In the genomic region with DNA sequence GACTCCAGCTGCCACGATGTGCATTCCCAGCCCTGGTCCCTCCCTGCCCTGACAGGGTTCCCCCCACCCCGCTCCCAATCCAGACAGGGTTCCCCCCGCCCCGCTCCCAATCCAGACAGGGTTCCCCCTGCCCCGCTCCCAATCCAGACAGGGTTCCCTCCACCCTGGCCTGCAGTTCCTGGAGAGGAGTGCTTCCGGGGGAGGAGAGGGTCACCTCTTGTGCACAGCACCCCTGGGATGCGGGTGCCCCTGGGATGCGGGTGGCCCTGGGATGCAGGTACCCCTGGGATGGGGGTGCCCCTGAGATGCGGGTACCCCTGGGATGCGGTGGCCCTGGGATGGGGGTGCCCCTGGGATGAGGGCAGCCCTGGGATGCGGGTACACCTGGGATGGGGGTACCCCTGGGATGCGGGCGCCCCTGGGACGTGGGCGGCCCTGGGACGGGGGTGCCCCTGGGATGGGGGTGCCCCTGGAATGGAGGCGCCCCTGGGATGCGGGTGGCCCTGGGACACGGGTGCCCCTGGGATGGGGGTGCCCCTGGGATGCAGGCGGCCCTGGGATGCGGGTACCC, we compare ENCODE assay signal across 1 cellular context.
TF ChIP-seq lines count a peak whose summit lies in the region.

No MANE protein-coding gene starts in this region.

TF ChIP-seq in HCT116, 20 proteins besides CTCF, POLR2A, EP300 and RAD21:
- TF ChIP-seq EGR1 (IDR thresholded peaks at IDR 0.05; ENCODE audit: low read depth) (no peak), SP1 (IDR thresholded peaks at IDR 0.05; ENCODE audit: low read depth) (no peak), TCF7L2 (IDR thresholded peaks at IDR 0.05; ENCODE audit: borderline replicate concordance, extremely low read depth, insufficient read depth, insufficient read length) (no peak), ZFX (IDR thresholded peaks at IDR 0.05) (no peak), CEBPB (IDR thresholded peaks at IDR 0.05; ENCODE audit: low read depth) (no peak), FOSL1 (IDR thresholded peaks at IDR 0.05; ENCODE audit: low read depth) (no peak), EZH2 (IDR thresholded peaks at IDR 0.05) (no peak), POLR2AphosphoS5 (IDR thresholded peaks at IDR 0.05; ENCODE audit: low read depth, low read length) (no peak), SIN3A (IDR thresholded peaks at IDR 0.05; ENCODE audit: low read depth) (no peak), JUND (IDR thresholded peaks at IDR 0.05) (no peak), ELF1 (IDR thresholded peaks at IDR 0.05; ENCODE audit: borderline replicate concordance, low read depth) (no peak), YY1 (IDR thresholded peaks at IDR 0.05; ENCODE audit: extremely low read depth, insufficient replicate concordance, low read depth, low read length) (no peak), EZH2phosphoT487 (IDR thresholded peaks at IDR 0.05; ENCODE audit: borderline replicate concordance) (no peak), CBX3 (IDR thresholded peaks at IDR 0.05; ENCODE audit: low read depth) (no peak), SRF (IDR thresholded peaks at IDR 0.05; ENCODE audit: low read depth) (no peak)
- TF ChIP-seq, protein P1, sequence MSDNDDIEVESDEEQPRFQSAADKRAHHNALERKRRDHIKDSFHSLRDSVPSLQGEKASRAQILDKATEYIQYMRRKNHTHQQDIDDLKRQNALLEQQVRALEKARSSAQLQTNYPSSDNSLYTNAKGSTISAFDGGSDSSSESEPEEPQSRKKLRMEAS (IDR thresholded peaks at IDR 0.05), result no peak
- TF ChIP-seq, protein P2, sequence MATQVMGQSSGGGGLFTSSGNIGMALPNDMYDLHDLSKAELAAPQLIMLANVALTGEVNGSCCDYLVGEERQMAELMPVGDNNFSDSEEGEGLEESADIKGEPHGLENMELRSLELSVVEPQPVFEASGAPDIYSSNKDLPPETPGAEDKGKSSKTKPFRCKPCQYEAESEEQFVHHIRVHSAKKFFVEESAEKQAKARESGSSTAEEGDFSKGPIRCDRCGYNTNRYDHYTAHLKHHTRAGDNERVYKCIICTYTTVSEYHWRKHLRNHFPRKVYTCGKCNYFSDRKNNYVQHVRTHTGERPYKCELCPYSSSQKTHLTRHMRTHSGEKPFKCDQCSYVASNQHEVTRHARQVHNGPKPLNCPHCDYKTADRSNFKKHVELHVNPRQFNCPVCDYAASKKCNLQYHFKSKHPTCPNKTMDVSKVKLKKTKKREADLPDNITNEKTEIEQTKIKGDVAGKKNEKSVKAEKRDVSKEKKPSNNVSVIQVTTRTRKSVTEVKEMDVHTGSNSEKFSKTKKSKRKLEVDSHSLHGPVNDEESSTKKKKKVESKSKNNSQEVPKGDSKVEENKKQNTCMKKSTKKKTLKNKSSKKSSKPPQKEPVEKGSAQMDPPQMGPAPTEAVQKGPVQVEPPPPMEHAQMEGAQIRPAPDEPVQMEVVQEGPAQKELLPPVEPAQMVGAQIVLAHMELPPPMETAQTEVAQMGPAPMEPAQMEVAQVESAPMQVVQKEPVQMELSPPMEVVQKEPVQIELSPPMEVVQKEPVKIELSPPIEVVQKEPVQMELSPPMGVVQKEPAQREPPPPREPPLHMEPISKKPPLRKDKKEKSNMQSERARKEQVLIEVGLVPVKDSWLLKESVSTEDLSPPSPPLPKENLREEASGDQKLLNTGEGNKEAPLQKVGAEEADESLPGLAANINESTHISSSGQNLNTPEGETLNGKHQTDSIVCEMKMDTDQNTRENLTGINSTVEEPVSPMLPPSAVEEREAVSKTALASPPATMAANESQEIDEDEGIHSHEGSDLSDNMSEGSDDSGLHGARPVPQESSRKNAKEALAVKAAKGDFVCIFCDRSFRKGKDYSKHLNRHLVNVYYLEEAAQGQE (IDR thresholded peaks at IDR 0.05; ENCODE audit: low read depth), result no peak
